In genomic region chr3:31789429-31789828, GRCh38 we compare ENCODE assay signal across 30 cellular contexts.
"Had no signal": no experiment of that assay in that cellular context is flagged by ENCODE, and none has a peak within 500 bp of the region (broad histone marks: within the 10 kb centered on the region; RNA-seq: fewer than 3 reads in every experiment).

No MANE protein-coding gene starts in this region.

- H3K4me1 ChIP-seq: parathyroid adenoma, right lobe of liver, suprapubic skin, testis, transverse colon, upper lobe of right lung, uterus had no signal

- H3K36me3 Mint-ChIP-seq: naive thymus-derived CD8-positive, alpha-beta T cell; natural killer cell treated with Interleukin-12 subunit alpha and Interleukin-12 subunit beta and Interleukin-15 and Interleukin-18, amount 100 ng/mL, for 72 hours; stimulated activated effector memory CD8-positive, alpha-beta T cell treated with anti-CD3 and anti-CD28 coated beads, Interleukin-12 subunit alpha, Interleukin-12 subunit beta, amount 100 ng/mL, for 72 hours had no signal

- H3K79me2 ChIP-seq: parathyroid adenoma had no signal

- H3K4me3 ChIP-seq: ovary, psoas muscle, right lobe of liver, sigmoid colon, suprapubic skin, testis, tibial artery, transverse colon, upper lobe of right lung, uterus had no signal

- ATAC-seq: naive thymus-derived CD8-positive, alpha-beta T cell; psoas muscle; right cardiac atrium; right lobe of liver; stimulated activated effector memory CD8-positive, alpha-beta T cell treated with anti-CD3 and anti-CD28 coated beads, Interleukin-12 subunit alpha, Interleukin-12 subunit beta, amount 100 ng/mL, for 72 hours; stimulated activated naive CD8-positive, alpha-beta T cell treated with anti-CD3 and anti-CD28 coated beads, Interleukin-15, amount 100 ng/mL, for 72 hours; stimulated activated naive CD8-positive, alpha-beta T cell treated with anti-CD3 and anti-CD28 coated beads, Interleukin-15, Interleukin-2, amounts not matched to agents 100 U/mL and 50 U/mL, for 24 hours; upper lobe of right lung had no signal

- H3K27ac ChIP-seq: ovary, parathyroid adenoma, psoas muscle, right lobe of liver, sigmoid colon, suprapubic skin, testis, tibial artery, transverse colon, upper lobe of right lung, uterus had no signal

- H3K9me3 Mint-ChIP-seq: naive thymus-derived CD8-positive, alpha-beta T cell; natural killer cell treated with Interleukin-12 subunit alpha and Interleukin-12 subunit beta and Interleukin-15 and Interleukin-18, amount 100 ng/mL, for 72 hours; neural crest cell; stimulated activated effector memory CD8-positive, alpha-beta T cell treated with anti-CD3 and anti-CD28 coated beads, Interleukin-12 subunit alpha, Interleukin-12 subunit beta, amount 100 ng/mL, for 72 hours; stimulated activated naive CD8-positive, alpha-beta T cell treated with anti-CD3 and anti-CD28 coated beads, Interleukin-15, amount 100 ng/mL, for 72 hours had no signal

- H2AFZ ChIP-seq: parathyroid adenoma had no signal

- H3K27me3 ChIP-seq: ovary, right lobe of liver, sigmoid colon, suprapubic skin, testis, tibial artery, transverse colon, upper lobe of right lung, uterus had no signal

- H3K4me1 Mint-ChIP-seq: naive thymus-derived CD8-positive, alpha-beta T cell; stimulated activated effector memory CD8-positive, alpha-beta T cell treated with anti-CD3 and anti-CD28 coated beads, Interleukin-12 subunit alpha, Interleukin-12 subunit beta, amount 100 ng/mL, for 72 hours; stimulated activated naive CD8-positive, alpha-beta T cell treated with anti-CD3 and anti-CD28 coated beads, Interleukin-15, amount 100 ng/mL, for 72 hours had no signal

- H3K27me3 Mint-ChIP-seq: naive thymus-derived CD8-positive, alpha-beta T cell; progenitor cell of endocrine pancreas; stimulated activated naive CD8-positive, alpha-beta T cell treated with anti-CD3 and anti-CD28 coated beads, Interleukin-15, amount 100 ng/mL, for 72 hours; type B pancreatic cell had no signal

- H3K36me3 ChIP-seq: ovary, right lobe of liver, sigmoid colon, suprapubic skin, tibial artery, transverse colon, upper lobe of right lung, uterus had no signal

- H3K4me3 Mint-ChIP-seq: naive thymus-derived CD8-positive, alpha-beta T cell; natural killer cell treated with Interleukin-12 subunit alpha and Interleukin-12 subunit beta and Interleukin-15 and Interleukin-18, amount 100 ng/mL, for 72 hours; nephron progenitor cell; neural crest cell; stimulated activated effector memory CD8-positive, alpha-beta T cell treated with anti-CD3 and anti-CD28 coated beads, Interleukin-12 subunit alpha, Interleukin-12 subunit beta, amount 100 ng/mL, for 72 hours; stimulated activated naive CD8-positive, alpha-beta T cell treated with anti-CD3 and anti-CD28 coated beads, Interleukin-15, amount 100 ng/mL, for 72 hours; type B pancreatic cell had no signal

- H3K27ac Mint-ChIP-seq: naive thymus-derived CD8-positive, alpha-beta T cell; natural killer cell treated with Interleukin-12 subunit alpha and Interleukin-12 subunit beta and Interleukin-15 and Interleukin-18, amount 100 ng/mL, for 72 hours; nephron progenitor cell; progenitor cell of endocrine pancreas; stimulated activated effector memory CD8-positive, alpha-beta T cell treated with anti-CD3 and anti-CD28 coated beads, Interleukin-12 subunit alpha, Interleukin-12 subunit beta, amount 100 ng/mL, for 72 hours; type B pancreatic cell had no signal

- DNase-seq: naive thymus-derived CD8-positive, alpha-beta T cell; nephron progenitor cell; occipital lobe; ovary; posterior cingulate gyrus; psoas muscle; right cardiac atrium; right lobe of liver; sigmoid colon; small intestine; stimulated activated CD4-positive, alpha-beta T cell treated with anti-CD3 and anti-CD28 coated beads, Interleukin-15, amount 100 ng/mL, for 24 hours; stimulated activated CD4-positive, alpha-beta T cell treated with anti-CD3 and anti-CD28 coated beads, Interleukin-2, amount 100 ng/mL, for 24 hours; stimulated activated CD4-positive, alpha-beta T cell treated with anti-CD3 and anti-CD28 coated beads, Interleukin-2, amount 100 ng/mL, for 48 hours; stimulated activated CD4-positive, alpha-beta T cell treated with anti-CD3 and anti-CD28 coated beads, Interleukin-4, amount 100 ng/mL, for 24 hours; stimulated activated naive CD4-positive, alpha-beta T cell; stimulated activated naive CD8-positive, alpha-beta T cell treated with anti-CD3 and anti-CD28 coated beads, Interleukin-15, amount 100 ng/mL, for 72 hours; stimulated activated naive CD8-positive, alpha-beta T cell treated with anti-CD3 and anti-CD28 coated beads, Interleukin-15, Interleukin-2, amounts not matched to agents 100 U/mL and 50 U/mL, for 24 hours; substantia nigra; testis; tibial artery; transverse colon; upper lobe of right lung; uterus had no signal
